In genomic region chr17:3929181-3929580, GRCh38 we compare ENCODE assay signal across 1 cellular context.
TF ChIP-seq lines count a peak whose summit lies in the region.

No MANE protein-coding gene starts in this region.

TF ChIP-seq in HepG2, 621 proteins besides CTCF, POLR2A, EP300 and RAD21:
- TF ChIP-seq BHLHE40 (IDR thresholded peaks at IDR 0.05; ENCODE audit: low read length) (peak; percentile 51; the same call in 1 of the 2 replicates), HCFC1 (IDR thresholded peaks at IDR 0.05; ENCODE audit: low read depth, low read length) (no peak), FOSL2 (CRISPR knock-in tag; IDR thresholded peaks at IDR 0.05) (0 out of 2 replicates have a peak, but pooled peaks have one; percentile 20), LCORL (IDR thresholded peaks at IDR 0.05) (no peak), LCORL (CRISPR knock-in tag; IDR thresholded peaks at IDR 0.05) (0 out of 2 replicates have a peak, but pooled peaks have one; percentile 43), ELF3 (CRISPR knock-in tag; IDR thresholded peaks at IDR 0.05) (0 out of 2 replicates have a peak, but pooled peaks have one; percentile 19)
